Comparison of ENCODE assay signal across 12 cellular contexts in genomic region chr6:167152858-167153257, GRCh38. TPM values are rescaled to one million over a fixed set of nuclear protein-coding genes. Genes with fewer than 3 reads are reported as not detected.
DNase-seq lines count a peak whose midpoint lies in the region; ATAC-seq and TF ChIP-seq lines count a peak whose summit lies in the region.
"Had no signal": no experiment of that assay in that cellular context is flagged by ENCODE, and none has a peak within 500 bp of the region (broad histone marks: within the 10 kb centered on the region; RNA-seq: fewer than 3 reads in every experiment).

No MANE protein-coding gene starts in this region.

- peaks cover 19% of the 10 kb centered on the region for H3K4me1 Mint-ChIP-seq in nephron progenitor cell

- H3K4me3 Mint-ChIP-seq in nephron progenitor cell = no peak overlapping the region
- H3K4me3 Mint-ChIP-seq: activated naive CD8-positive, alpha-beta T cell treated with anti-CD3 and anti-CD28 coated beads, Interleukin-2, amount 10 ng/mL, durations not matched to agents 7 days and 5 days had no signal

- peaks cover 22% of the 10 kb centered on the region for H3K27me3 Mint-ChIP-seq in nephron progenitor cell (ENCODE audit: low read depth, poor library complexity)
- H3K27me3 Mint-ChIP-seq: activated naive CD8-positive, alpha-beta T cell treated with anti-CD3 and anti-CD28 coated beads, Interleukin-2, amount 10 ng/mL, durations not matched to agents 7 days and 5 days had no signal

- ATAC-seq in GM18867 (IDR thresholded peaks at IDR 0.05; ENCODE audit: unreplicated experiment) (peak; percentile 61), GM21515 (IDR thresholded peaks at IDR 0.05; ENCODE audit: unreplicated experiment) (peak; percentile 43), HG03565 (IDR thresholded peaks at IDR 0.05; ENCODE audit: unreplicated experiment) (peak; percentile 36), mucosa of descending colon (peak; percentile 28)
- ATAC-seq: esophagus mucosa had no signal

- DNase-seq in mucosa of descending colon (no peak), SK-N-DZ (ENCODE audit: low spot score) (no peak), SKM-1 treated with dmso at 0.1 percent for 144 hours (lab: John Stamatoyannopoulos, UW; ENCODE audit: unreplicated experiment) (no peak), nephron progenitor cell (no peak), G401 (ENCODE audit: low spot score) (no peak)
- DNase-seq: activated naive CD8-positive, alpha-beta T cell treated with anti-CD3 and anti-CD28 coated beads, Interleukin-2, amount 10 ng/mL, durations not matched to agents 7 days and 5 days had no signal

- in situ Hi-C loops in G401 (cut with HindIII; ENCODE audit: low sequenced_read_pairs) = no loop called here

- no peaks in the 10 kb centered on the region for H3K36me3 ChIP-seq in mucosa of descending colon (ENCODE audit: low read depth)

- no peaks in the 10 kb centered on the region for H3K36me3 Mint-ChIP-seq in nephron progenitor cell (ENCODE audit: low read depth)
- H3K36me3 Mint-ChIP-seq: activated naive CD8-positive, alpha-beta T cell treated with anti-CD3 and anti-CD28 coated beads, Interleukin-2, amount 10 ng/mL, durations not matched to agents 7 days and 5 days had no signal

- H3K27ac Mint-ChIP-seq in nephron progenitor cell = no peak overlapping the region
- H3K27ac Mint-ChIP-seq: activated naive CD8-positive, alpha-beta T cell treated with anti-CD3 and anti-CD28 coated beads, Interleukin-2, amount 10 ng/mL, durations not matched to agents 7 days and 5 days had no signal

- H3K9me3 ChIP-seq in mucosa of descending colon = no peaks in the 10 kb centered on the region

- no peaks in the 10 kb centered on the region for H3K9me3 Mint-ChIP-seq in nephron progenitor cell
- H3K9me3 Mint-ChIP-seq: activated naive CD8-positive, alpha-beta T cell treated with anti-CD3 and anti-CD28 coated beads, Interleukin-2, amount 10 ng/mL, durations not matched to agents 7 days and 5 days had no signal

- H3K4me3 ChIP-seq in mucosa of descending colon = no peak overlapping the region
- H3K4me3 ChIP-seq: SK-N-MC had no signal

- TF ChIP-seq CTCF in mucosa of descending colon (IDR thresholded peaks at IDR 0.05) (no peak), nephron progenitor cell (IDR thresholded peaks at IDR 0.05) (no peak)

- intact Hi-C loops in mucosa of descending colon (cut with DNase I, micrococcal nuclease) = no loop called here

- no peaks in the 10 kb centered on the region for H3K4me1 ChIP-seq in mucosa of descending colon (ENCODE audit: low read depth)

RNA-seq across cellular contexts. Expression of gene GPR31, which starts 4.9 kb away (rescaled TPM):
- not detected for total RNA-seq in mucosa of descending colon
- polyA plus RNA-seq in SK-N-DZ (2014; cell fraction: cytosol; rRNA removed) = not detected in 2 replicates
- polyA plus RNA-seq in SK-N-DZ (2014; cell fraction: nucleus; rRNA removed) = not detected in 2 replicates
- total RNA-seq in G401 (2014; rRNA removed; shearing (Covaris generic)) = not detected in 2 replicates
- total RNA-seq: activated naive CD8-positive, alpha-beta T cell treated with anti-CD3 and anti-CD28 coated beads, Interleukin-2, amount 10 ng/mL, durations not matched to agents 7 days and 5 days; esophagus mucosa; IMR-90 had no signal
- polyA plus RNA-seq: IMR-90 had no signal

RNA-seq across cellular contexts. Expression of gene CCR6, which starts 30.0 kb away (rescaled TPM):
- under 1 TPM in 2 of 3 donors, not detected in 1; 0.17 to 0.43 TPM for total RNA-seq in mucosa of descending colon
- 0.35 and 1.0 TPM in 2 replicates for polyA plus RNA-seq in SK-N-DZ (2014; cell fraction: cytosol; rRNA removed)
- polyA plus RNA-seq in SK-N-DZ (2014; cell fraction: nucleus; rRNA removed) = not detected in 2 replicates
- total RNA-seq in G401 (2014; rRNA removed; shearing (Covaris generic)) = not detected in 2 replicates
- total RNA-seq: esophagus mucosa, IMR-90 had no signal
- polyA plus RNA-seq: IMR-90 had no signal
